1 cellular context compared by ENCODE assay signal in the genomic region with DNA sequence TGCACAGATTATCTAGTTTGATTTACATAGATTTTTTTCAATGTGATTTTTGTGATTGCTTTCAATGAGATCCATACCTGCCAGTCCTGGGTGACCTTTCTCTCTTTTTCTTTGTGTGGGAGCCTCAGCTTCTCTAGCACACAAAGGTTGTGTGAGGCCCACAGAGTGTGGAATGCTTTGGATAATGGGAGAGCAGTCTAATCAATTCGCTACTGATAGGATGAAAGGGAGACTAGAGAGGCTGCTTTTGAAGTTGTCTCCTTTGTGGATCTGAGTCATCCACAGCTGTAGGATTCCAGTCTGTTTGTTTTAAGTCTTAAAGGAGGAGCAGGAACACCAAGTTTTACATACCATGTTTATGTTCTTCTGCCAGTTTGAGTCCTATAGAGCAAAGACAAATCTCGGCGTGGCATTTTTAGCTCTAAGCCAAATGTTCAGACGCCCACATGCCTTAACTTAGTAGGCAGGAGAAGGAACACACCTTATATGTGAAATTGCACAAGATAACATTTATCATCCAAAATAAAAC.
TF ChIP-seq lines count a peak whose summit lies in the region.

No MANE protein-coding gene starts in this region.

TF ChIP-seq in HepG2, 621 proteins besides CTCF, POLR2A, EP300 and RAD21 (continued from another document and continues in another):
- TF ChIP-seq ZSCAN5A (CRISPR knock-in tag; IDR thresholded peaks at IDR 0.05; ENCODE audit: borderline replicate concordance) (peak; percentile 80; the same call in 1 of the 2 replicates), KDM6A (CRISPR knock-in tag; IDR thresholded peaks at IDR 0.05; ENCODE audit: low read depth) (peak; percentile 97), ZNF776 (CRISPR knock-in tag; IDR thresholded peaks at IDR 0.05) (no peak), CREB3 (CRISPR knock-in tag; IDR thresholded peaks at IDR 0.05) (no peak), MAF1 (CRISPR knock-in tag; IDR thresholded peaks at IDR 0.05; ENCODE audit: borderline replicate concordance) (no peak), PAF1 (CRISPR knock-in tag; IDR thresholded peaks at IDR 0.05) (no peak), PHF20 (CRISPR knock-in tag; IDR thresholded peaks at IDR 0.05) (no peak), REPIN1 (CRISPR knock-in tag; IDR thresholded peaks at IDR 0.05; ENCODE audit: borderline replicate concordance, low read depth) (peak; percentile 29; the same call in 1 of the 2 replicates), TFDP2 (CRISPR knock-in tag; IDR thresholded peaks at IDR 0.05) (0 out of 2 replicates have a peak, but pooled peaks have one; percentile 27), ZNF691 (CRISPR knock-in tag; IDR thresholded peaks at IDR 0.05; ENCODE audit: borderline replicate concordance, low read depth) (peak; percentile 37; the same call in 1 of the 2 replicates), ZNF513 (CRISPR knock-in tag; conservative IDR thresholded peaks at IDR 0.05) (no peak), TRIM24 (CRISPR knock-in tag; IDR thresholded peaks at IDR 0.05) (no peak), THAP11 (CRISPR knock-in tag; IDR thresholded peaks at IDR 0.05) (peak; percentile 69), KLF11 (CRISPR knock-in tag; IDR thresholded peaks at IDR 0.05) (peak; percentile 43; the same call in 1 of the 2 replicates), CBFB (CRISPR knock-in tag; IDR thresholded peaks at IDR 0.05) (0 out of 2 replicates have a peak, but pooled peaks have one; percentile 49), ZFP41 (CRISPR knock-in tag; IDR thresholded peaks at IDR 0.05; ENCODE audit: borderline replicate concordance) (no peak), ZNF878 (CRISPR knock-in tag; IDR thresholded peaks at IDR 0.05) (peak; percentile 72; the same call in 1 of the 2 replicates), AGO1 (IDR thresholded peaks at IDR 0.05; ENCODE audit: low read depth, low read length, poor library complexity, severe bottlenecking) (no peak), BRCA1 (CRISPR knock-in tag; IDR thresholded peaks at IDR 0.05) (no peak), ZSCAN30 (CRISPR knock-in tag; IDR thresholded peaks at IDR 0.05) (no peak), ZNF280D (CRISPR knock-in tag; IDR thresholded peaks at IDR 0.05) (0 out of 2 replicates have a peak, but pooled peaks have one; percentile 34), ZNF773 (CRISPR knock-in tag; IDR thresholded peaks at IDR 0.05; ENCODE audit: borderline replicate concordance) (no peak)
- TF ChIP-seq, protein P1, sequence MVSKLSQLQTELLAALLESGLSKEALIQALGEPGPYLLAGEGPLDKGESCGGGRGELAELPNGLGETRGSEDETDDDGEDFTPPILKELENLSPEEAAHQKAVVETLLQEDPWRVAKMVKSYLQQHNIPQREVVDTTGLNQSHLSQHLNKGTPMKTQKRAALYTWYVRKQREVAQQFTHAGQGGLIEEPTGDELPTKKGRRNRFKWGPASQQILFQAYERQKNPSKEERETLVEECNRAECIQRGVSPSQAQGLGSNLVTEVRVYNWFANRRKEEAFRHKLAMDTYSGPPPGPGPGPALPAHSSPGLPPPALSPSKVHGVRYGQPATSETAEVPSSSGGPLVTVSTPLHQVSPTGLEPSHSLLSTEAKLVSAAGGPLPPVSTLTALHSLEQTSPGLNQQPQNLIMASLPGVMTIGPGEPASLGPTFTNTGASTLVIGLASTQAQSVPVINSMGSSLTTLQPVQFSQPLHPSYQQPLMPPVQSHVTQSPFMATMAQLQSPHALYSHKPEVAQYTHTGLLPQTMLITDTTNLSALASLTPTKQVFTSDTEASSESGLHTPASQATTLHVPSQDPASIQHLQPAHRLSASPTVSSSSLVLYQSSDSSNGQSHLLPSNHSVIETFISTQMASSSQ (IDR thresholded peaks at IDR 0.05; ENCODE audit: low read depth) = peak; percentile 84
- TF ChIP-seq, protein P1 (CRISPR knock-in tag; IDR thresholded peaks at IDR 0.05; ENCODE audit: borderline replicate concordance) = peak; percentile 85; the same call in 1 of the 2 replicates
- TF ChIP-seq, protein P2, sequence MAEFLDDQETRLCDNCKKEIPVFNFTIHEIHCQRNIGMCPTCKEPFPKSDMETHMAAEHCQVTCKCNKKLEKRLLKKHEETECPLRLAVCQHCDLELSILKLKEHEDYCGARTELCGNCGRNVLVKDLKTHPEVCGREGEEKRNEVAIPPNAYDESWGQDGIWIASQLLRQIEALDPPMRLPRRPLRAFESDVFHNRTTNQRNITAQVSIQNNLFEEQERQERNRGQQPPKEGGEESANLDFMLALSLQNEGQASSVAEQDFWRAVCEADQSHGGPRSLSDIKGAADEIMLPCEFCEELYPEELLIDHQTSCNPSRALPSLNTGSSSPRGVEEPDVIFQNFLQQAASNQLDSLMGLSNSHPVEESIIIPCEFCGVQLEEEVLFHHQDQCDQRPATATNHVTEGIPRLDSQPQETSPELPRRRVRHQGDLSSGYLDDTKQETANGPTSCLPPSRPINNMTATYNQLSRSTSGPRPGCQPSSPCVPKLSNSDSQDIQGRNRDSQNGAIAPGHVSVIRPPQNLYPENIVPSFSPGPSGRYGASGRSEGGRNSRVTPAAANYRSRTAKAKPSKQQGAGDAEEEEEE (CRISPR knock-in tag; IDR thresholded peaks at IDR 0.05; ENCODE audit: borderline replicate concordance) = no peak
- TF ChIP-seq, protein P3, sequence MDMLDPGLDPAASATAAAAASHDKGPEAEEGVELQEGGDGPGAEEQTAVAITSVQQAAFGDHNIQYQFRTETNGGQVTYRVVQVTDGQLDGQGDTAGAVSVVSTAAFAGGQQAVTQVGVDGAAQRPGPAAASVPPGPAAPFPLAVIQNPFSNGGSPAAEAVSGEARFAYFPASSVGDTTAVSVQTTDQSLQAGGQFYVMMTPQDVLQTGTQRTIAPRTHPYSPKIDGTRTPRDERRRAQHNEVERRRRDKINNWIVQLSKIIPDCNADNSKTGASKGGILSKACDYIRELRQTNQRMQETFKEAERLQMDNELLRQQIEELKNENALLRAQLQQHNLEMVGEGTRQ (IDR thresholded peaks at IDR 0.05; ENCODE audit: low read depth, low read length) = no peak
- TF ChIP-seq, protein P3 (CRISPR knock-in tag; IDR thresholded peaks at IDR 0.05; ENCODE audit: borderline replicate concordance) = no peak
- TF ChIP-seq, protein P4, sequence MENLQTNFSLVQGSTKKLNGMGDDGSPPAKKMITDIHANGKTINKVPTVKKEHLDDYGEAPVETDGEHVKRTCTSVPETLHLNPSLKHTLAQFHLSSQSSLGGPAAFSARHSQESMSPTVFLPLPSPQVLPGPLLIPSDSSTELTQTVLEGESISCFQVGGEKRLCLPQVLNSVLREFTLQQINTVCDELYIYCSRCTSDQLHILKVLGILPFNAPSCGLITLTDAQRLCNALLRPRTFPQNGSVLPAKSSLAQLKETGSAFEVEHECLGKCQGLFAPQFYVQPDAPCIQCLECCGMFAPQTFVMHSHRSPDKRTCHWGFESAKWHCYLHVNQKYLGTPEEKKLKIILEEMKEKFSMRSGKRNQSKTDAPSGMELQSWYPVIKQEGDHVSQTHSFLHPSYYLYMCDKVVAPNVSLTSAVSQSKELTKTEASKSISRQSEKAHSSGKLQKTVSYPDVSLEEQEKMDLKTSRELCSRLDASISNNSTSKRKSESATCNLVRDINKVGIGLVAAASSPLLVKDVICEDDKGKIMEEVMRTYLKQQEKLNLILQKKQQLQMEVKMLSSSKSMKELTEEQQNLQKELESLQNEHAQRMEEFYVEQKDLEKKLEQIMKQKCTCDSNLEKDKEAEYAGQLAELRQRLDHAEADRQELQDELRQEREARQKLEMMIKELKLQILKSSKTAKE (CRISPR knock-in tag; IDR thresholded peaks at IDR 0.05; ENCODE audit: borderline replicate concordance) = 0 out of 2 replicates have a peak, but pooled peaks have one; percentile 61
- TF ChIP-seq, protein P5, sequence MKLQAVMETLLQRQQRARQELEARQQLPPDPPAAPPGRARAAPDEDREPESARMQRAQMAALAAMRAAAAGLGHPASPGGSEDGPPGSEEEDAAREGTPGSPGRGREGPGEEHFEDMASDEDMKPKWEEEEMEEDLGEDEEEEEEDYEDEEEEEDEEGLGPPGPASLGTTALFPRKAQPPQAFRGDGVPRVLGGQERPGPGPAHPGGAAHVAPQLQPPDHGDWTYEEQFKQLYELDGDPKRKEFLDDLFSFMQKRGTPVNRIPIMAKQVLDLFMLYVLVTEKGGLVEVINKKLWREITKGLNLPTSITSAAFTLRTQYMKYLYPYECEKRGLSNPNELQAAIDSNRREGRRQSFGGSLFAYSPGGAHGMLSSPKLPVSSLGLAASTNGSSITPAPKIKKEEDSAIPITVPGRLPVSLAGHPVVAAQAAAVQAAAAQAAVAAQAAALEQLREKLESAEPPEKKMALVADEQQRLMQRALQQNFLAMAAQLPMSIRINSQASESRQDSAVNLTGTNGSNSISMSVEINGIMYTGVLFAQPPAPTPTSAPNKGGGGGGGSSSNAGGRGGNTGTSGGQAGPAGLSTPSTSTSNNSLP (IDR thresholded peaks at IDR 0.05; ENCODE audit: low read depth, low read length) = peak; percentile 98
